21 cellular contexts compared by ENCODE assay signal in genomic region chr22:24219750-24220149, GRCh38. TPM values are rescaled to one million over a fixed set of nuclear protein-coding genes. Genes with fewer than 3 reads are reported as not detected.
"Had no signal": no experiment of that assay in that cellular context is flagged by ENCODE, and none has a peak within 500 bp of the region (broad histone marks: within the 10 kb centered on the region; RNA-seq: fewer than 3 reads in every experiment).

No MANE protein-coding gene starts in this region.

- ATAC-seq: HepG2 had no signal

- DNase-seq: IMR-90, Karpas-422, KG1, MG63, NCI-H1092, NCI-H1105 treated with DMSO at 0.1 percent for 48 hours, NCI-H1417 treated with DMSO at 0.1 percent for 48 hours, NCI-H146, NCI-H1694 treated with DMSO at 0.1 percent for 48 hours, NCI-H1930, NCI-H2081, NCI-H2107, NCI-H2227 treated with DMSO at 0.1 percent for 48 hours, NCI-H524 treated with DMSO at 0.1 percent for 48 hours, NCI-H69, NCI-H774, RPMI8226, SHP77 had no signal

- H3K36me3 ChIP-seq: MG63 had no signal

- H3K9me3 ChIP-seq: MG63 had no signal

- H3K27me3 ChIP-seq: MG63 had no signal

- H3K4me3 ChIP-seq: MG63 had no signal

RNA-seq across cellular contexts. Expression of gene GGT5, which starts 25.1 kb away (rescaled TPM):
- total RNA-seq: HT1080, NCI-H460 had no signal
